Comparison of ENCODE assay signal across 17 cellular contexts in the genomic region with DNA sequence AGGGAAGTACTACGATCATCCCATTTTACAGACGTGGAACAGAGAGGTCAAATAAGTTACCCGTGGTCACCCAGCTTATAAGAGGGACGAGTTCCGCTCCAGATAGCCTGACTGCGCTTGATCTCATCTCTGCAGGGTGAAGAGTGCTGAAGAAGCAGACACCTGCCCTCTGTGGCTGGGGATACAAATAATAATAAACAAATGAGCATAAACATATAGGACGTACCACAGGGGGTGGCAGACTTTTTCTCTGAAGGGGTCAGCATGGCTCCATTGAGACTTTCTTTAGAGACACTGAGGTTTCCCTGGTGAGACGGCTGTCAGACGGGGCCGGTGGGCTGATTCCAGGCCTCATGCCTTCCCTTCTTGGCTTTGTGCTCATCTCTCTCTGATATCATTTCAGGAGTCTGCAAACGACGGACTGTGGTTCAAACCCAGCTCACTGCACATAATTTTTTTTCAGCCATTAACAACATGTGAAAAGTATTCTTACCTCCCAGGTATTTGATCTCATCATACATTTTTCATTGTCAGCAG. TPM values are rescaled to one million over a fixed set of nuclear protein-coding genes. Genes with fewer than 3 reads are reported as not detected.
"Had no signal": no experiment of that assay in that cellular context is flagged by ENCODE, and none has a peak within 500 bp of the region (broad histone marks: within the 10 kb centered on the region; RNA-seq: fewer than 3 reads in every experiment).

No MANE protein-coding gene starts in this region.

- DNase-seq: IMR-90, Kasumi-1, MM.1S, NCI-H1092 treated with DMSO at 0.1 percent for 48 hours, NCI-H1436, NCI-H187, NCI-H2029, NCI-H2081 treated with DMSO at 0.1 percent for 48 hours, NCI-H2171, NCI-H226, NCI-H446, NCI-H510A, NCI-H524 treated with DMSO at 0.1 percent for 48 hours, NCI-H69, NCI-H774, RPMI8226, SHP77 had no signal

RNA-seq across cellular contexts. Expression of a gene that starts 47.1 kb away (rescaled TPM):
- total RNA-seq: IMR-90 had no signal
